ENCODE assay signal across 1 cellular context in the genomic region with DNA sequence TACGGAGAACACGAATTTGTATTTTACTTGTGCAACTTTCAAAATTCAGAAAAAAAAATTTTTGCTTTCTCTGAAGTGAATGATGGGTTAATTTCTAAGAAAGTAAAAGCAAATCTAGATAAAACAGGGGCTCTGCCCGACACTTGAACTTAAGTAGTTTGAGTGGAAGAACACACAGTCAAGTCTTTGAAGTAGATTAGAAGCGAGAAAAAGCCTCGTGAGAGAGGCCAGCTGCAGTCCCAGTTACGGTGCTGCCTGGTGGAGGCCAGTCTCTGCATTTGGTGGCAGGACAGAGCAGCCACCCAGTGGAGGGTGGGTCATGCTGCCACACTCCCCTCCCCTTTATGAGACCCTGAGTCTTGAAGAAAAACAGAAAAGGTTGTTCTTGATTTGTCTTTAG.
TF ChIP-seq lines count a peak whose summit lies in the region.

No MANE protein-coding gene starts in this region.

TF ChIP-seq in H1, 55 proteins besides CTCF, POLR2A, EP300 and RAD21 (continued from another document):
- TF ChIP-seq, protein P1, sequence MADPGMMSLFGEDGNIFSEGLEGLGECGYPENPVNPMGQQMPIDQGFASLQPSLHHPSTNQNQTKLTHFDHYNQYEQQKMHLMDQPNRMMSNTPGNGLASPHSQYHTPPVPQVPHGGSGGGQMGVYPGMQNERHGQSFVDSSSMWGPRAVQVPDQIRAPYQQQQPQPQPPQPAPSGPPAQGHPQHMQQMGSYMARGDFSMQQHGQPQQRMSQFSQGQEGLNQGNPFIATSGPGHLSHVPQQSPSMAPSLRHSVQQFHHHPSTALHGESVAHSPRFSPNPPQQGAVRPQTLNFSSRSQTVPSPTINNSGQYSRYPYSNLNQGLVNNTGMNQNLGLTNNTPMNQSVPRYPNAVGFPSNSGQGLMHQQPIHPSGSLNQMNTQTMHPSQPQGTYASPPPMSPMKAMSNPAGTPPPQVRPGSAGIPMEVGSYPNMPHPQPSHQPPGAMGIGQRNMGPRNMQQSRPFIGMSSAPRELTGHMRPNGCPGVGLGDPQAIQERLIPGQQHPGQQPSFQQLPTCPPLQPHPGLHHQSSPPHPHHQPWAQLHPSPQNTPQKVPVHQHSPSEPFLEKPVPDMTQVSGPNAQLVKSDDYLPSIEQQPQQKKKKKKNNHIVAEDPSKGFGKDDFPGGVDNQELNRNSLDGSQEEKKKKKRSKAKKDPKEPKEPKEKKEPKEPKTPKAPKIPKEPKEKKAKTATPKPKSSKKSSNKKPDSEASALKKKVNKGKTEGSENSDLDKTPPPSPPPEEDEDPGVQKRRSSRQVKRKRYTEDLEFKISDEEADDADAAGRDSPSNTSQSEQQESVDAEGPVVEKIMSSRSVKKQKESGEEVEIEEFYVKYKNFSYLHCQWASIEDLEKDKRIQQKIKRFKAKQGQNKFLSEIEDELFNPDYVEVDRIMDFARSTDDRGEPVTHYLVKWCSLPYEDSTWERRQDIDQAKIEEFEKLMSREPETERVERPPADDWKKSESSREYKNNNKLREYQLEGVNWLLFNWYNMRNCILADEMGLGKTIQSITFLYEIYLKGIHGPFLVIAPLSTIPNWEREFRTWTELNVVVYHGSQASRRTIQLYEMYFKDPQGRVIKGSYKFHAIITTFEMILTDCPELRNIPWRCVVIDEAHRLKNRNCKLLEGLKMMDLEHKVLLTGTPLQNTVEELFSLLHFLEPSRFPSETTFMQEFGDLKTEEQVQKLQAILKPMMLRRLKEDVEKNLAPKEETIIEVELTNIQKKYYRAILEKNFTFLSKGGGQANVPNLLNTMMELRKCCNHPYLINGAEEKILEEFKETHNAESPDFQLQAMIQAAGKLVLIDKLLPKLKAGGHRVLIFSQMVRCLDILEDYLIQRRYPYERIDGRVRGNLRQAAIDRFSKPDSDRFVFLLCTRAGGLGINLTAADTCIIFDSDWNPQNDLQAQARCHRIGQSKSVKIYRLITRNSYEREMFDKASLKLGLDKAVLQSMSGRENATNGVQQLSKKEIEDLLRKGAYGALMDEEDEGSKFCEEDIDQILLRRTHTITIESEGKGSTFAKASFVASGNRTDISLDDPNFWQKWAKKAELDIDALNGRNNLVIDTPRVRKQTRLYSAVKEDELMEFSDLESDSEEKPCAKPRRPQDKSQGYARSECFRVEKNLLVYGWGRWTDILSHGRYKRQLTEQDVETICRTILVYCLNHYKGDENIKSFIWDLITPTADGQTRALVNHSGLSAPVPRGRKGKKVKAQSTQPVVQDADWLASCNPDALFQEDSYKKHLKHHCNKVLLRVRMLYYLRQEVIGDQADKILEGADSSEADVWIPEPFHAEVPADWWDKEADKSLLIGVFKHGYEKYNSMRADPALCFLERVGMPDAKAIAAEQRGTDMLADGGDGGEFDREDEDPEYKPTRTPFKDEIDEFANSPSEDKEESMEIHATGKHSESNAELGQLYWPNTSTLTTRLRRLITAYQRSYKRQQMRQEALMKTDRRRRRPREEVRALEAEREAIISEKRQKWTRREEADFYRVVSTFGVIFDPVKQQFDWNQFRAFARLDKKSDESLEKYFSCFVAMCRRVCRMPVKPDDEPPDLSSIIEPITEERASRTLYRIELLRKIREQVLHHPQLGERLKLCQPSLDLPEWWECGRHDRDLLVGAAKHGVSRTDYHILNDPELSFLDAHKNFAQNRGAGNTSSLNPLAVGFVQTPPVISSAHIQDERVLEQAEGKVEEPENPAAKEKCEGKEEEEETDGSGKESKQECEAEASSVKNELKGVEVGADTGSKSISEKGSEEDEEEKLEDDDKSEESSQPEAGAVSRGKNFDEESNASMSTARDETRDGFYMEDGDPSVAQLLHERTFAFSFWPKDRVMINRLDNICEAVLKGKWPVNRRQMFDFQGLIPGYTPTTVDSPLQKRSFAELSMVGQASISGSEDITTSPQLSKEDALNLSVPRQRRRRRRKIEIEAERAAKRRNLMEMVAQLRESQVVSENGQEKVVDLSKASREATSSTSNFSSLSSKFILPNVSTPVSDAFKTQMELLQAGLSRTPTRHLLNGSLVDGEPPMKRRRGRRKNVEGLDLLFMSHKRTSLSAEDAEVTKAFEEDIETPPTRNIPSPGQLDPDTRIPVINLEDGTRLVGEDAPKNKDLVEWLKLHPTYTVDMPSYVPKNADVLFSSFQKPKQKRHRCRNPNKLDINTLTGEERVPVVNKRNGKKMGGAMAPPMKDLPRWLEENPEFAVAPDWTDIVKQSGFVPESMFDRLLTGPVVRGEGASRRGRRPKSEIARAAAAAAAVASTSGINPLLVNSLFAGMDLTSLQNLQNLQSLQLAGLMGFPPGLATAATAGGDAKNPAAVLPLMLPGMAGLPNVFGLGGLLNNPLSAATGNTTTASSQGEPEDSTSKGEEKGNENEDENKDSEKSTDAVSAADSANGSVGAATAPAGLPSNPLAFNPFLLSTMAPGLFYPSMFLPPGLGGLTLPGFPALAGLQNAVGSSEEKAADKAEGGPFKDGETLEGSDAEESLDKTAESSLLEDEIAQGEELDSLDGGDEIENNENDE (IDR thresholded peaks at IDR 0.05; ENCODE audit: insufficient replicate concordance, low read length): no peak
- TF ChIP-seq, protein P2, sequence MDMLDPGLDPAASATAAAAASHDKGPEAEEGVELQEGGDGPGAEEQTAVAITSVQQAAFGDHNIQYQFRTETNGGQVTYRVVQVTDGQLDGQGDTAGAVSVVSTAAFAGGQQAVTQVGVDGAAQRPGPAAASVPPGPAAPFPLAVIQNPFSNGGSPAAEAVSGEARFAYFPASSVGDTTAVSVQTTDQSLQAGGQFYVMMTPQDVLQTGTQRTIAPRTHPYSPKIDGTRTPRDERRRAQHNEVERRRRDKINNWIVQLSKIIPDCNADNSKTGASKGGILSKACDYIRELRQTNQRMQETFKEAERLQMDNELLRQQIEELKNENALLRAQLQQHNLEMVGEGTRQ (IDR thresholded peaks at IDR 0.05; ENCODE audit: low read length): no peak
- no peak for TF ChIP-seq EZH2 (IDR thresholded peaks at IDR 0.05; ENCODE audit: low read depth, low read length, severe bottlenecking)
- TF ChIP-seq, protein P3, sequence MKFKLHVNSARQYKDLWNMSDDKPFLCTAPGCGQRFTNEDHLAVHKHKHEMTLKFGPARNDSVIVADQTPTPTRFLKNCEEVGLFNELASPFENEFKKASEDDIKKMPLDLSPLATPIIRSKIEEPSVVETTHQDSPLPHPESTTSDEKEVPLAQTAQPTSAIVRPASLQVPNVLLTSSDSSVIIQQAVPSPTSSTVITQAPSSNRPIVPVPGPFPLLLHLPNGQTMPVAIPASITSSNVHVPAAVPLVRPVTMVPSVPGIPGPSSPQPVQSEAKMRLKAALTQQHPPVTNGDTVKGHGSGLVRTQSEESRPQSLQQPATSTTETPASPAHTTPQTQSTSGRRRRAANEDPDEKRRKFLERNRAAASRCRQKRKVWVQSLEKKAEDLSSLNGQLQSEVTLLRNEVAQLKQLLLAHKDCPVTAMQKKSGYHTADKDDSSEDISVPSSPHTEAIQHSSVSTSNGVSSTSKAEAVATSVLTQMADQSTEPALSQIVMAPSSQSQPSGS (IDR thresholded peaks at IDR 0.05; ENCODE audit: low read length): no peak
- TF ChIP-seq NRF1 (IDR thresholded peaks at IDR 0.05; ENCODE audit: low read depth, low read length): no peak
- TF ChIP-seq SP1 (IDR thresholded peaks at IDR 0.05; ENCODE audit: low read depth, low read length): no peak
- no peak for TF ChIP-seq TBP (IDR thresholded peaks at IDR 0.05; ENCODE audit: low read depth, low read length)
- no peak for TF ChIP-seq KDM1A (IDR thresholded peaks at IDR 0.05; ENCODE audit: borderline replicate concordance, low read length)
